In genomic region chr6:5967594-5967993, GRCh38 we compare ENCODE assay signal across 29 cellular contexts. TPM values are rescaled to one million over a fixed set of nuclear protein-coding genes. Genes with fewer than 3 reads are reported as not detected.
A peak's percentile ranks its signal among the peaks of the same experiment; 100 is the strongest.
DNase-seq lines count a peak whose midpoint lies in the region; ATAC-seq and TF ChIP-seq lines count a peak whose summit lies in the region.
"Had no signal": no experiment of that assay in that cellular context is flagged by ENCODE, and none has a peak within 500 bp of the region (broad histone marks: within the 10 kb centered on the region; RNA-seq: fewer than 3 reads in every experiment).

No MANE protein-coding gene starts in this region.

- H3K27ac ChIP-seq in GM23248 (no peak overlapping the region), RWPE2 (ENCODE audit: poor library complexity, severe bottlenecking) (no peak overlapping the region)
- H3K27ac ChIP-seq: A549, testis, VCaP had no signal

- no peaks in the 10 kb centered on the region for H3K9me3 Mint-ChIP-seq in activated CD8-positive, alpha-beta T cell treated with anti-CD3 and anti-CD28 coated beads for 36 hours
- H3K9me3 Mint-ChIP-seq in activated CD8-positive, alpha-beta T cell treated with anti-CD3 and anti-CD28 coated beads, Interleukin-2, amount 10 ng/mL, durations not matched to agents 7 days and 5 days (ENCODE audit: insufficient read depth): no peaks in the 10 kb centered on the region
- H3K9me3 Mint-ChIP-seq in stimulated activated effector memory CD8-positive, alpha-beta T cell treated with anti-CD3 and anti-CD28 coated beads, Interleukin-12 subunit alpha, Interleukin-12 subunit beta, amount 100 ng/mL, for 72 hours: no peaks in the 10 kb centered on the region
- H3K9me3 Mint-ChIP-seq in activated T-helper 1 cell treated with anti-CD3 and anti-CD28 coated beads, Interleukin-12 subunit alpha, Interleukin-12 subunit beta, Interleukin-2, Interleukin-4 antibody, amounts not matched to agents 30 ng/mL and 10 ng/mL and 1 ng/mL, durations not matched to agents 14 hours and 24 hours and 36 hours: no peaks in the 10 kb centered on the region
- H3K9me3 Mint-ChIP-seq: activated naive CD4-positive, alpha-beta T cell treated with anti-CD3 and anti-CD28 coated beads, Interleukin-2, amount 10 ng/mL, durations not matched to agents 7 days and 5 days; immature natural killer cell; natural killer cell treated with Interleukin-12 subunit alpha and Interleukin-12 subunit beta and Interleukin-15 and Interleukin-18, amount 100 ng/mL, for 72 hours; stimulated activated memory B cell treated with anti-CD40 and anti-IgM and Interleukin-4, amounts not matched to agents 10 μg/mL and 1 μg/mL and 100 μg/mL, for 72 hours had no signal

- CTCF ChIA-PET in activated CD8-positive, alpha-beta T cell treated with anti-CD3 and anti-CD28 coated beads for 36 hours (lab: Charles Lee): interaction anchor here (1.6 kb wide), 1 partner anchor 10 kb away, joined by 3 read pairs; no protein-coding TSS in a partner anchor
- CTCF ChIA-PET in activated CD8-positive, alpha-beta T cell treated with anti-CD3 and anti-CD28 coated beads, Interleukin-2, amount 10 ng/mL, durations not matched to agents 7 days and 5 days (lab: Charles Lee): no interaction called here

- peaks cover 10% of the 10 kb centered on the region for H3K27me3 Mint-ChIP-seq in activated CD8-positive, alpha-beta T cell treated with anti-CD3 and anti-CD28 coated beads for 36 hours
- H3K27me3 Mint-ChIP-seq in activated CD8-positive, alpha-beta T cell treated with anti-CD3 and anti-CD28 coated beads, Interleukin-2, amount 10 ng/mL, durations not matched to agents 7 days and 5 days (ENCODE audit: low read depth): peaks cover 8% of the 10 kb centered on the region
- peaks cover 13% of the 10 kb centered on the region for H3K27me3 Mint-ChIP-seq in activated T-helper 1 cell treated with anti-CD3 and anti-CD28 coated beads, Interleukin-12 subunit alpha, Interleukin-12 subunit beta, Interleukin-2, Interleukin-4 antibody, amounts not matched to agents 30 ng/mL and 10 ng/mL and 1 ng/mL, durations not matched to agents 14 hours and 24 hours and 36 hours (ENCODE audit: insufficient read depth)

- ATAC-seq in activated CD8-positive, alpha-beta T cell treated with anti-CD3 and anti-CD28 coated beads for 36 hours: peak; percentile 53
- ATAC-seq in activated CD8-positive, alpha-beta T cell treated with anti-CD3 and anti-CD28 coated beads, Interleukin-2, amount 10 ng/mL, durations not matched to agents 7 days and 5 days: no peak
- peak; percentile 15; the same call in 1 of the 3 replicates for ATAC-seq in RWPE2 (ENCODE audit: low read depth)
- peak; percentile 69 for ATAC-seq in stimulated activated effector memory CD8-positive, alpha-beta T cell treated with anti-CD3 and anti-CD28 coated beads, Interleukin-12 subunit alpha, Interleukin-12 subunit beta, amount 100 ng/mL, for 72 hours
- no peak for ATAC-seq in Right ventricle myocardium inferior
- ATAC-seq: A549; K562; left colon; natural killer cell treated with Interleukin-12 subunit alpha and Interleukin-12 subunit beta and Interleukin-15 and Interleukin-18, amount 100 ng/mL, for 72 hours; stimulated activated memory B cell treated with anti-CD40 and anti-IgM and Interleukin-4, amounts not matched to agents 10 μg/mL and 1 μg/mL and 100 μg/mL, for 72 hours had no signal

- H3K9me2 ChIP-seq in GM23248 (ENCODE audit: insufficient read depth): no peaks in the 10 kb centered on the region

- H3K27ac Mint-ChIP-seq in activated CD8-positive, alpha-beta T cell treated with anti-CD3 and anti-CD28 coated beads for 36 hours: no peak overlapping the region
- H3K27ac Mint-ChIP-seq in activated CD8-positive, alpha-beta T cell treated with anti-CD3 and anti-CD28 coated beads, Interleukin-2, amount 10 ng/mL, durations not matched to agents 7 days and 5 days: no peak overlapping the region
- H3K27ac Mint-ChIP-seq in stimulated activated effector memory CD8-positive, alpha-beta T cell treated with anti-CD3 and anti-CD28 coated beads, Interleukin-12 subunit alpha, Interleukin-12 subunit beta, amount 100 ng/mL, for 72 hours: no peak overlapping the region
- H3K27ac Mint-ChIP-seq in activated T-helper 1 cell treated with anti-CD3 and anti-CD28 coated beads, Interleukin-12 subunit alpha, Interleukin-12 subunit beta, Interleukin-2, Interleukin-4 antibody, amounts not matched to agents 30 ng/mL and 10 ng/mL and 1 ng/mL, durations not matched to agents 14 hours and 24 hours and 36 hours: no peak overlapping the region
- H3K27ac Mint-ChIP-seq: activated naive CD4-positive, alpha-beta T cell treated with anti-CD3 and anti-CD28 coated beads, Interleukin-2, amount 10 ng/mL, durations not matched to agents 7 days and 5 days; immature natural killer cell; natural killer cell treated with Interleukin-12 subunit alpha and Interleukin-12 subunit beta and Interleukin-15 and Interleukin-18, amount 100 ng/mL, for 72 hours; stimulated activated memory B cell treated with anti-CD40 and anti-IgM and Interleukin-4, amounts not matched to agents 10 μg/mL and 1 μg/mL and 100 μg/mL, for 72 hours had no signal

- in situ Hi-C loops in GM23248 (cut with MboI): no loop called here

- no peak overlapping the region for H3K4me3 ChIP-seq in GM23248
- H3K4me3 ChIP-seq in RWPE2 (ENCODE audit: severe bottlenecking): no peak overlapping the region
- H3K4me3 ChIP-seq: A549, K562, testis had no signal

- H3K4me1 Mint-ChIP-seq in activated CD8-positive, alpha-beta T cell treated with anti-CD3 and anti-CD28 coated beads for 36 hours (ENCODE audit: low read depth): peaks cover 16% of the 10 kb centered on the region
- peaks cover 16% of the 10 kb centered on the region for H3K4me1 Mint-ChIP-seq in activated CD8-positive, alpha-beta T cell treated with anti-CD3 and anti-CD28 coated beads, Interleukin-2, amount 10 ng/mL, durations not matched to agents 7 days and 5 days (ENCODE audit: low read depth)
- peaks cover 17% of the 10 kb centered on the region for H3K4me1 Mint-ChIP-seq in stimulated activated effector memory CD8-positive, alpha-beta T cell treated with anti-CD3 and anti-CD28 coated beads, Interleukin-12 subunit alpha, Interleukin-12 subunit beta, amount 100 ng/mL, for 72 hours
- no peaks in the 10 kb centered on the region for H3K4me1 Mint-ChIP-seq in activated T-helper 1 cell treated with anti-CD3 and anti-CD28 coated beads, Interleukin-12 subunit alpha, Interleukin-12 subunit beta, Interleukin-2, Interleukin-4 antibody, amounts not matched to agents 30 ng/mL and 10 ng/mL and 1 ng/mL, durations not matched to agents 14 hours and 24 hours and 36 hours (ENCODE audit: low read depth)

- H4K20me1 ChIP-seq in GM23248 (ENCODE audit: insufficient read depth): no peaks in the 10 kb centered on the region

- DNase-seq in activated CD8-positive, alpha-beta T cell treated with anti-CD3 and anti-CD28 coated beads for 36 hours: peak; percentile 28
- DNase-seq in activated CD8-positive, alpha-beta T cell treated with anti-CD3 and anti-CD28 coated beads, Interleukin-2, amount 10 ng/mL, durations not matched to agents 7 days and 5 days: no peak
- DNase-seq in GM23248 (peak; percentile 37), RWPE2 (ENCODE audit: low spot score) (no peak), Right ventricle myocardium inferior (ENCODE audit: missing footprints) (no peak), NCI-H2227 (lab: John Stamatoyannopoulos, UW; ENCODE audit: unreplicated experiment) (no peak)
- DNase-seq in stimulated activated effector memory CD8-positive, alpha-beta T cell treated with anti-CD3 and anti-CD28 coated beads, Interleukin-12 subunit alpha, Interleukin-12 subunit beta, amount 100 ng/mL, for 72 hours (ENCODE audit: low spot score in 2 of 2): no peak
- DNase-seq in activated T-helper 1 cell treated with anti-CD3 and anti-CD28 coated beads, Interleukin-12 subunit alpha, Interleukin-12 subunit beta, Interleukin-2, Interleukin-4 antibody, amounts not matched to agents 30 ng/mL and 10 ng/mL and 1 ng/mL, durations not matched to agents 14 hours and 24 hours and 36 hours (ENCODE audit: low spot score): no peak
- DNase-seq: activated naive CD4-positive, alpha-beta T cell treated with anti-CD3 and anti-CD28 coated beads, Interleukin-2, amount 10 ng/mL, durations not matched to agents 7 days and 5 days; AML-193; amygdala; CD4-positive, CD25-positive, alpha-beta regulatory T cell; hypothalamus; immature natural killer cell; left colon; NCI-H1417 treated with DMSO at 0.1 percent for 48 hours; NCI-H2029 treated with DMSO at 0.1 percent for 48 hours; NCI-H524 treated with DMSO at 0.1 percent for 48 hours; SIG-M5; stimulated activated CD4-positive, alpha-beta T cell treated with anti-CD3 and anti-CD28 coated beads, Interleukin-4, amount 100 ng/mL, for 24 hours; T-helper 9 cell; testis had no signal

- peak overlapping the region; percentile 33 for H3K4me2 ChIP-seq in GM23248 (ENCODE audit: unreplicated experiment)
- H3K4me2 ChIP-seq: A549 had no signal

- no peak overlapping the region for H3K4me3 Mint-ChIP-seq in activated CD8-positive, alpha-beta T cell treated with anti-CD3 and anti-CD28 coated beads for 36 hours
- no peak overlapping the region for H3K4me3 Mint-ChIP-seq in activated CD8-positive, alpha-beta T cell treated with anti-CD3 and anti-CD28 coated beads, Interleukin-2, amount 10 ng/mL, durations not matched to agents 7 days and 5 days
- no peak overlapping the region for H3K4me3 Mint-ChIP-seq in stimulated activated effector memory CD8-positive, alpha-beta T cell treated with anti-CD3 and anti-CD28 coated beads, Interleukin-12 subunit alpha, Interleukin-12 subunit beta, amount 100 ng/mL, for 72 hours
- no peak overlapping the region for H3K4me3 Mint-ChIP-seq in activated T-helper 1 cell treated with anti-CD3 and anti-CD28 coated beads, Interleukin-12 subunit alpha, Interleukin-12 subunit beta, Interleukin-2, Interleukin-4 antibody, amounts not matched to agents 30 ng/mL and 10 ng/mL and 1 ng/mL, durations not matched to agents 14 hours and 24 hours and 36 hours
- H3K4me3 Mint-ChIP-seq: activated naive CD4-positive, alpha-beta T cell treated with anti-CD3 and anti-CD28 coated beads, Interleukin-2, amount 10 ng/mL, durations not matched to agents 7 days and 5 days; CD4-positive, CD25-positive, alpha-beta regulatory T cell; immature natural killer cell; natural killer cell treated with Interleukin-12 subunit alpha and Interleukin-12 subunit beta and Interleukin-15 and Interleukin-18, amount 100 ng/mL, for 72 hours; stimulated activated memory B cell treated with anti-CD40 and anti-IgM and Interleukin-4, amounts not matched to agents 10 μg/mL and 1 μg/mL and 100 μg/mL, for 72 hours had no signal

- WGBS in GM23248 (ENCODE audit: low coverage in 1 of 2, low lambda C conversion rate in 2 of 2, missing lambda C conversion rate in 2 of 2), 2 experiments: 0 to 6% methylated on average over 1 of the region's 1 CpG

- H3K9ac ChIP-seq in GM23248: no peak overlapping the region

- H3F3A ChIP-seq in GM23248 (ENCODE audit: insufficient read depth): peaks cover 17% of the 10 kb centered on the region; the same call in 1 of the 2 replicates

- POLR2A ChIA-PET in activated CD8-positive, alpha-beta T cell treated with anti-CD3 and anti-CD28 coated beads for 36 hours (lab: Charles Lee): no interaction called here
- POLR2A ChIA-PET in activated CD8-positive, alpha-beta T cell treated with anti-CD3 and anti-CD28 coated beads, Interleukin-2, amount 10 ng/mL, durations not matched to agents 7 days and 5 days (lab: Charles Lee): no interaction called here

- intact Hi-C loops in activated CD8-positive, alpha-beta T cell treated with anti-CD3 and anti-CD28 coated beads for 36 hours (cut with micrococcal nuclease): no loop called here
- intact Hi-C loops in activated T-helper 1 cell treated with anti-CD3 and anti-CD28 coated beads, Interleukin-12 subunit alpha, Interleukin-12 subunit beta, Interleukin-2, Interleukin-4 antibody, amounts not matched to agents 30 ng/mL and 10 ng/mL and 1 ng/mL, durations not matched to agents 14 hours and 24 hours and 36 hours (cut with micrococcal nuclease): no loop called here
- intact Hi-C loops in Right ventricle myocardium inferior (cut with DNase I): no loop called here

- H3K4me1 ChIP-seq in GM23248 (ENCODE audit: insufficient read depth) (peaks cover 22% of the 10 kb centered on the region), RWPE2 (ENCODE audit: insufficient read depth, poor library complexity, severe bottlenecking) (peaks cover 16% of the 10 kb centered on the region)
- H3K4me1 ChIP-seq: A549, testis had no signal

- H3K36me3 ChIP-seq in GM23248 (ENCODE audit: low read depth) (no peaks in the 10 kb centered on the region), RWPE2 (ENCODE audit: low read depth) (no peaks in the 10 kb centered on the region)

- TF ChIP-seq CTCF in activated CD8-positive, alpha-beta T cell treated with anti-CD3 and anti-CD28 coated beads for 36 hours (IDR thresholded peaks at IDR 0.05): no peak
- TF ChIP-seq CTCF in RWPE2 (IDR thresholded peaks at IDR 0.05; ENCODE audit: poor library complexity, severe bottlenecking): no peak

- H3K9me3 ChIP-seq in GM23248 (ENCODE audit: low read depth) (no peaks in the 10 kb centered on the region), RWPE2 (ENCODE audit: severe bottlenecking) (no peaks in the 10 kb centered on the region)
- H3K9me3 ChIP-seq: A549, testis had no signal

- no peaks in the 10 kb centered on the region for H3K79me2 ChIP-seq in GM23248 (ENCODE audit: insufficient read depth)

- no peaks in the 10 kb centered on the region for H3K36me3 Mint-ChIP-seq in activated CD8-positive, alpha-beta T cell treated with anti-CD3 and anti-CD28 coated beads for 36 hours (ENCODE audit: low read depth)
- no peaks in the 10 kb centered on the region for H3K36me3 Mint-ChIP-seq in activated CD8-positive, alpha-beta T cell treated with anti-CD3 and anti-CD28 coated beads, Interleukin-2, amount 10 ng/mL, durations not matched to agents 7 days and 5 days (ENCODE audit: low read depth)
- H3K36me3 Mint-ChIP-seq in stimulated activated effector memory CD8-positive, alpha-beta T cell treated with anti-CD3 and anti-CD28 coated beads, Interleukin-12 subunit alpha, Interleukin-12 subunit beta, amount 100 ng/mL, for 72 hours: no peaks in the 10 kb centered on the region
- H3K36me3 Mint-ChIP-seq in activated T-helper 1 cell treated with anti-CD3 and anti-CD28 coated beads, Interleukin-12 subunit alpha, Interleukin-12 subunit beta, Interleukin-2, Interleukin-4 antibody, amounts not matched to agents 30 ng/mL and 10 ng/mL and 1 ng/mL, durations not matched to agents 14 hours and 24 hours and 36 hours (ENCODE audit: low read depth): no peaks in the 10 kb centered on the region
- H3K36me3 Mint-ChIP-seq: activated naive CD4-positive, alpha-beta T cell treated with anti-CD3 and anti-CD28 coated beads, Interleukin-2, amount 10 ng/mL, durations not matched to agents 7 days and 5 days; CD4-positive, CD25-positive, alpha-beta regulatory T cell; immature natural killer cell; natural killer cell treated with Interleukin-12 subunit alpha and Interleukin-12 subunit beta and Interleukin-15 and Interleukin-18, amount 100 ng/mL, for 72 hours; stimulated activated memory B cell treated with anti-CD40 and anti-IgM and Interleukin-4, amounts not matched to agents 10 μg/mL and 1 μg/mL and 100 μg/mL, for 72 hours had no signal

- no peak overlapping the region for H2AFZ ChIP-seq in GM23248

- H3K27me3 ChIP-seq in GM23248 (replicated peaks; ENCODE audit: insufficient read depth): no peaks in the 10 kb centered on the region
- no peaks in the 10 kb centered on the region for H3K27me3 ChIP-seq in RWPE2 (ENCODE audit: insufficient read depth, poor library complexity, severe bottlenecking)
- H3K27me3 ChIP-seq: testis had no signal

RNA-seq across cellular contexts. Expression of gene NRN1, which starts 39.1 kb away (rescaled TPM):
- total RNA-seq in activated CD8-positive, alpha-beta T cell treated with anti-CD3 and anti-CD28 coated beads for 36 hours: 1 to 10 TPM; 5.9 to 7.1 TPM
- total RNA-seq in activated CD8-positive, alpha-beta T cell treated with anti-CD3 and anti-CD28 coated beads, Interleukin-2, amount 10 ng/mL, durations not matched to agents 7 days and 5 days: 10 to 100 TPM; 13.3 to 15.3 TPM
- 78.5 and 94.6 TPM in 2 replicates for total RNA-seq in GM23248 (2014; rRNA removed; shearing (Covaris generic))
- 50.5 and 51.8 TPM in 2 replicates for polyA plus RNA-seq in GM23248 (2016; fragmentation: Nextera tagmentation; extraction: Ambion mirVana)
- 2.8 and 3.0 TPM in 2 replicates for total RNA-seq in activated T-helper 1 cell treated with anti-CD3 and anti-CD28 coated beads, Interleukin-12 subunit alpha, Interleukin-12 subunit beta, Interleukin-2, Interleukin-4 antibody, amounts not matched to agents 30 ng/mL and 10 ng/mL and 1 ng/mL, durations not matched to agents 14 hours and 24 hours and 36 hours
- 14.0 TPM for total RNA-seq in Right ventricle myocardium inferior
- total RNA-seq: CD4-positive, CD25-positive, alpha-beta regulatory T cell; fibroblast of lung; K562; osteocyte had no signal
- polyA plus RNA-seq: immature natural killer cell, K562 had no signal

Comparison
In these comparisons a context has a peak if more than half of its experiments do, and no peak if none do; other contexts are left out.
1. ATAC-seq: peak in activated CD8-positive, alpha-beta T cell treated with anti-CD3 and anti-CD28 coated beads for 36 hours (single experiment), RWPE2 (single experiment) and stimulated activated effector memory CD8-positive, alpha-beta T cell treated with anti-CD3 and anti-CD28 coated beads, Interleukin-12 subunit alpha, Interleukin-12 subunit beta, amount 100 ng/mL, for 72 hours (single experiment); none in activated CD8-positive, alpha-beta T cell treated with anti-CD3 and anti-CD28 coated beads, Interleukin-2, amount 10 ng/mL, durations not matched to agents 7 days and 5 days (single experiment) and Right ventricle myocardium inferior (single experiment).
2. DNase-seq: peak in activated CD8-positive, alpha-beta T cell treated with anti-CD3 and anti-CD28 coated beads for 36 hours (single experiment) and GM23248 (single experiment); none in activated CD8-positive, alpha-beta T cell treated with anti-CD3 and anti-CD28 coated beads, Interleukin-2, amount 10 ng/mL, durations not matched to agents 7 days and 5 days (single experiment), RWPE2 (single experiment), stimulated activated effector memory CD8-positive, alpha-beta T cell treated with anti-CD3 and anti-CD28 coated beads, Interleukin-12 subunit alpha, Interleukin-12 subunit beta, amount 100 ng/mL, for 72 hours (0 of 2), activated T-helper 1 cell treated with anti-CD3 and anti-CD28 coated beads, Interleukin-12 subunit alpha, Interleukin-12 subunit beta, Interleukin-2, Interleukin-4 antibody, amounts not matched to agents 30 ng/mL and 10 ng/mL and 1 ng/mL, durations not matched to agents 14 hours and 24 hours and 36 hours (single experiment), Right ventricle myocardium inferior (single experiment) and NCI-H2227 (single experiment).